Comparison of ENCODE assay signal across 19 cellular contexts in genomic region chr4:7818676-7819041, GRCh38.
DNase-seq lines count a peak whose midpoint lies in the region; ATAC-seq and TF ChIP-seq lines count a peak whose summit lies in the region.
"Had no signal": no experiment of that assay in that cellular context is flagged by ENCODE, and none has a peak within 500 bp of the region (broad histone marks: within the 10 kb centered on the region; RNA-seq: fewer than 3 reads in every experiment).

No MANE protein-coding gene starts in this region.

- peak overlapping the region; percentile 5; the same call in 1 of the 2 replicates for H3K9ac ChIP-seq in SK-N-SH
- no peak overlapping the region for H3K9ac ChIP-seq in Karpas-422 (ENCODE audit: low read length)

- POLR2A ChIA-PET in SK-N-SH (lab: Yijun Ruan, JAX): interaction anchor here (0.8 kb wide), 1 partner anchor 86 kb away, joined by 3 read pairs; no protein-coding TSS in a partner anchor

- H3K36me3 ChIP-seq in SK-N-SH (replicated peaks in 1 of 2; ENCODE audit: control insufficient read depth in 1 of 2, insufficient read depth in 2 of 2, low read length in 1 of 2) (peaks cover 53 to 78% of the 10 kb centered on the region in 2 experiments), brain microvascular endothelial cell (replicated peaks) (peaks cover 60% of the 10 kb centered on the region), mucosa of descending colon (ENCODE audit: low read depth) (no peaks in the 10 kb centered on the region), spleen (peaks cover 0 to 33% (median 9%) of the 10 kb centered on the region in 6 donors), Karpas-422 (ENCODE audit: insufficient read depth, low read length) (no peaks in the 10 kb centered on the region)
- H3K36me3 ChIP-seq: prostate gland had no signal

- no peaks in the 10 kb centered on the region for H4K20me1 ChIP-seq in SK-N-SH (ENCODE audit: insufficient read depth)
- no peaks in the 10 kb centered on the region for H4K20me1 ChIP-seq in Karpas-422 (ENCODE audit: insufficient read depth, low read depth, low read length)

- no peak for TF ChIP-seq EP300 in SK-N-SH (IDR thresholded peaks at IDR 0.05; ENCODE audit: borderline replicate concordance in 1 of 2, low read depth in 1 of 2, low read length in 1 of 2)

- H3K79me2 ChIP-seq in SK-N-SH (ENCODE audit: insufficient read depth) (peaks cover 100% of the 10 kb centered on the region), Karpas-422 (ENCODE audit: low read length) (no peaks in the 10 kb centered on the region)

- peaks cover 48% of the 10 kb centered on the region for H3F3A ChIP-seq in SK-N-SH (replicated peaks; ENCODE audit: insufficient read depth)

- H3K27me3 ChIP-seq in SK-N-SH (ENCODE audit: insufficient read depth) (no peaks in the 10 kb centered on the region), brain microvascular endothelial cell (replicated peaks) (no peaks in the 10 kb centered on the region), spleen (replicated peaks in 1 of 7) (no peaks in the 10 kb centered on the region), Karpas-422 (ENCODE audit: low read length) (no peaks in the 10 kb centered on the region)
- H3K27me3 ChIP-seq: dorsolateral prefrontal cortex had no signal

- TF ChIP-seq CTCF in SK-N-SH (IDR thresholded peaks at IDR 0.05): no peak
- TF ChIP-seq CTCF in brain microvascular endothelial cell (IDR thresholded peaks at IDR 0.05; ENCODE audit: low read depth, low read length, missing control alignments): no peak
- no peak for TF ChIP-seq CTCF in mucosa of descending colon (IDR thresholded peaks at IDR 0.05)
- no peak for TF ChIP-seq CTCF in spleen (IDR thresholded peaks at IDR 0.05 in 8 of 11, conservative IDR thresholded peaks at IDR 0.05 in 3 of 11)

- H3K9me2 ChIP-seq in SK-N-SH (no peaks in the 10 kb centered on the region), Karpas-422 (replicated peaks; ENCODE audit: insufficient read depth, low read length) (no peaks in the 10 kb centered on the region)

- TF ChIP-seq RAD21 in SK-N-SH (IDR thresholded peaks at IDR 0.05; ENCODE audit: low read length): 0 out of 2 replicates have a peak, but pooled peaks have one; percentile 0

- CTCF ChIA-PET in SK-N-SH (lab: Yijun Ruan, JAX): interaction anchor here (1.0 to 17.8 kb wide), 10 partner anchors 14 to 662 kb away, joined by 3 to 228 read pairs (median 5); no protein-coding TSS in a partner anchor

- TF ChIP-seq POLR2A in spleen (IDR thresholded peaks at IDR 0.05): no peak

- peak; percentile 67 for ATAC-seq in mucosa of descending colon
- ATAC-seq: stimulated activated memory B cell treated with anti-CD40 and anti-IgM and Interleukin-4, amounts not matched to agents 10 μg/mL and 1 μg/mL and 100 μg/mL, for 72 hours had no signal

- in situ Hi-C loops in brain microvascular endothelial cell (cut with HindIII; ENCODE audit: low pct_ligation_motif_present, low sequenced_read_pairs): no loop called here

- intact Hi-C loops in mucosa of descending colon (cut with DNase I, micrococcal nuclease) (no loop called here), spleen (cut with DNase I; ENCODE audit: low total_unique reads) (no loop called here)

- no peak for DNase-seq in SK-N-SH
- no peak for DNase-seq in brain microvascular endothelial cell
- no peak for DNase-seq in mucosa of descending colon
- DNase-seq in spleen: no peak
- no peak for DNase-seq in Karpas-422
- DNase-seq in DMS114 treated with DMSO at 0.1 percent for 48 hours (lab: John Stamatoyannopoulos, UW; ENCODE audit: unreplicated experiment): no peak
- no peak for DNase-seq in NCI-H187 treated with DMSO at 0.1 percent for 48 hours (lab: John Stamatoyannopoulos, UW)
- DNase-seq: activated CD4-positive, alpha-beta T cell treated with anti-CD3 and anti-CD28 coated beads, Interleukin-2, amount 10 ng/mL, durations not matched to agents 7 days and 5 days; activated naive CD4-positive, alpha-beta T cell treated with anti-CD3 and anti-CD28 coated beads, Interleukin-2, amount 10 ng/mL, durations not matched to agents 7 days and 5 days; CD4-positive, CD25-positive, alpha-beta regulatory T cell; EL; NCI-H2029 treated with DMSO at 0.1 percent for 48 hours; stimulated activated CD4-positive, alpha-beta T cell treated with anti-CD3 and anti-CD28 coated beads, Interleukin-4, amount 100 ng/mL, for 1 hour; T-helper 9 cell had no signal

- H3K9me3 ChIP-seq in SK-N-SH (no peaks in the 10 kb centered on the region), mucosa of descending colon (no peaks in the 10 kb centered on the region), spleen (no peaks in the 10 kb centered on the region), Karpas-422 (ENCODE audit: low read length) (no peaks in the 10 kb centered on the region)
- H3K9me3 ChIP-seq: HAP-1, prostate gland had no signal

- H3K4me2 ChIP-seq in SK-N-SH (peak overlapping the region; percentile 26; the same call in 1 of the 2 replicates), Karpas-422 (ENCODE audit: low read depth, low read length, poor library complexity, severe bottlenecking) (no peak overlapping the region)

- H3K4me3 ChIP-seq in SK-N-SH (ENCODE audit: low read depth in 2 of 2, low read length in 1 of 2) (no peak overlapping the region), brain microvascular endothelial cell (ENCODE audit: low read depth, low read length) (no peak overlapping the region), mucosa of descending colon (no peak overlapping the region), spleen (no peak overlapping the region), Karpas-422 (ENCODE audit: low read length) (no peak overlapping the region)
- H3K4me3 ChIP-seq: dorsolateral prefrontal cortex, HAP-1, prostate gland had no signal

- peak overlapping the region; percentile 97 to 99 for H3K27ac ChIP-seq in SK-N-SH (ENCODE audit: low read depth in 2 of 2, low read length in 1 of 2)
- peak overlapping the region; percentile 30 for H3K27ac ChIP-seq in brain microvascular endothelial cell
- peak overlapping the region in 6 of 8 donors; percentile 5 to 43 (median 26) for H3K27ac ChIP-seq in spleen
- H3K27ac ChIP-seq in Karpas-422 (ENCODE audit: low read length): no peak overlapping the region
- H3K27ac ChIP-seq: HL-60, prostate gland had no signal

- H2AFZ ChIP-seq in SK-N-SH (ENCODE audit: low read depth): no peak overlapping the region
- no peak overlapping the region for H2AFZ ChIP-seq in Karpas-422 (ENCODE audit: low read length)

- H3K4me1 ChIP-seq in SK-N-SH (ENCODE audit: control insufficient read depth in 1 of 2, insufficient read depth in 2 of 2, low read depth in 1 of 2, low read length in 1 of 2): peaks cover 29 to 76% of the 10 kb centered on the region in 2 experiments
- peaks cover 7% of the 10 kb centered on the region for H3K4me1 ChIP-seq in mucosa of descending colon (ENCODE audit: low read depth)
- peaks cover 0 to 28% (median 8%) of the 10 kb centered on the region in 6 donors for H3K4me1 ChIP-seq in spleen
- no peaks in the 10 kb centered on the region for H3K4me1 ChIP-seq in Karpas-422 (ENCODE audit: low read length)
- H3K4me1 ChIP-seq: HAP-1, prostate gland had no signal

- WGBS in SK-N-SH (ENCODE audit: low lambda C conversion rate): 56% methylated on average over 5 of the region's 5 CpGs
- 80 to 93% (median 89%) methylated on average over 5 of the region's 5 CpGs for WGBS in spleen, 5 donors

TF ChIP-seq in SK-N-SH, 30 proteins besides CTCF, POLR2A, EP300 and RAD21 (continues in another document):
- TF ChIP-seq FOSL2 (IDR thresholded peaks at IDR 0.05; ENCODE audit: borderline replicate concordance, low read depth) (no peak), NFIC (IDR thresholded peaks at IDR 0.05; ENCODE audit: borderline replicate concordance) (no peak), RCOR1 (IDR thresholded peaks at IDR 0.05; ENCODE audit: low read length) (no peak), TAF1 (IDR thresholded peaks at IDR 0.05; ENCODE audit: borderline replicate concordance, low read depth, low read length) (no peak), YY1 (IDR thresholded peaks at IDR 0.05; ENCODE audit: low read depth) (no peak), USF1 (IDR thresholded peaks at IDR 0.05; ENCODE audit: borderline replicate concordance, low read depth) (no peak), JUND (IDR thresholded peaks at IDR 0.05) (no peak), MAX (IDR thresholded peaks at IDR 0.05; ENCODE audit: low read depth) (no peak), SIN3A (IDR thresholded peaks at IDR 0.05; ENCODE audit: borderline replicate concordance, low read depth, low read length) (no peak), ZBTB33 (IDR thresholded peaks at IDR 0.05; ENCODE audit: borderline replicate concordance, low read depth) (no peak), NRF1 (IDR thresholded peaks at IDR 0.05; ENCODE audit: low read depth, low read length) (no peak), GABPA (IDR thresholded peaks at IDR 0.05; ENCODE audit: low read depth) (no peak), MXI1 (IDR thresholded peaks at IDR 0.05; ENCODE audit: low read depth, low read length) (no peak), FOXM1 (IDR thresholded peaks at IDR 0.05; ENCODE audit: low read depth) (no peak)
